In genomic region chr1:241212624-241213023, GRCh38 we compare ENCODE assay signal across 21 cellular contexts.
"Had no signal": no experiment of that assay in that cellular context is flagged by ENCODE, and none has a peak within 500 bp of the region (broad histone marks: within the 10 kb centered on the region; RNA-seq: fewer than 3 reads in every experiment).

No MANE protein-coding gene starts in this region.

- FAIRE-seq: RCC 7860 had no signal

- ATAC-seq: activated T-cell treated with anti-CD3 and anti-CD28 coated beads, Interleukin-2, amount 50 U/mL, for 4 hours; T-helper 17 cell had no signal

- H3K27ac ChIP-seq: KMS-11 had no signal

- H3K4me2 ChIP-seq: KMS-11 had no signal

- DNase-seq: activated CD4-positive, alpha-beta memory T cell treated with anti-CD3 and anti-CD28 coated beads for 36 hours; activated CD4-positive, alpha-beta T cell treated with anti-CD3 and anti-CD28 coated beads, Interleukin-2, amount 10 ng/mL, durations not matched to agents 7 days and 5 days; activated CD4-positive, CD25-positive, alpha-beta regulatory T cell; activated CD8-positive, alpha-beta memory T cell treated with anti-CD3 and anti-CD28 coated beads for 24 hours; activated gamma-delta T cell treated with Interleukin-2 at 50 U/mL for 16 hours; activated naive CD4-positive, alpha-beta T cell treated with anti-CD3 and anti-CD28 coated beads, Interleukin-2, amount 10 ng/mL, durations not matched to agents 7 days and 5 days; activated naive CD8-positive, alpha-beta T cell treated with anti-CD3 and anti-CD28 coated beads for 36 hours; activated T-cell treated with anti-CD3 and anti-CD28 coated beads, Interleukin-2, amount 50 U/mL, for 4 hours; NCI-H1092; NCI-H1417; NCI-H1930; NCI-H2107; NCI-H2171 treated with DMSO at 0.1 percent for 48 hours; NCI-H226; NCI-H526; NCI-H774; SIG-M5; T-helper 17 cell; T-helper 9 cell had no signal
